ENCODE assay signal across 26 cellular contexts in genomic region chr1:245126530-245126929, GRCh38. TPM values are rescaled to one million over a fixed set of nuclear protein-coding genes. Genes with fewer than 3 reads are reported as not detected.
A peak's percentile ranks its signal among the peaks of the same experiment; 100 is the strongest.
DNase-seq lines count a peak whose midpoint lies in the region; ATAC-seq, FAIRE-seq and TF ChIP-seq lines count a peak whose summit lies in the region.
"Had no signal": no experiment of that assay in that cellular context is flagged by ENCODE, and none has a peak within 500 bp of the region (broad histone marks: within the 10 kb centered on the region; RNA-seq: fewer than 3 reads in every experiment).

No MANE protein-coding gene starts in this region.

- in situ Hi-C loops in K562 (cut with MboI): no loop called here

- TF ChIP-seq POLR2A in K562 (conservative IDR thresholded peaks at IDR 0.05): no peak

- H3K27ac ChIP-seq in K562 (ENCODE audit: extremely low read depth, low read depth, low read length) (no peak overlapping the region), osteoblast (ENCODE audit: low read depth, low read length) (no peak overlapping the region)
- H3K27ac ChIP-seq: A549; BLaER1 treated with 17β-estradiol and CSF1 and Interleukin-3, amounts not matched to agents 10 nM and 100 nM had no signal

- BruUV-seq in K562 (replicated peaks; lab: Mats Ljungman, UMichigan): no TSS peak

- POLR2A ChIA-PET in K562 (lab: Yijun Ruan, JAX): no interaction called here

- H2AFZ ChIP-seq in K562 (ENCODE audit: low read depth, low read length): no peak overlapping the region
- H2AFZ ChIP-seq in osteoblast (ENCODE audit: low read length): no peak overlapping the region
- H2AFZ ChIP-seq: GM23338 had no signal

- no peaks in the 10 kb centered on the region; the same call in 1 of the 2 replicates for H4K20me1 ChIP-seq in K562 (replicated peaks; ENCODE audit: control insufficient read depth, insufficient read depth, low read length)
- H4K20me1 ChIP-seq in osteoblast (ENCODE audit: insufficient read depth, low read length): no peaks in the 10 kb centered on the region
- H4K20me1 ChIP-seq: BLaER1 treated with 17β-estradiol and CSF1 and Interleukin-3, amounts not matched to agents 10 nM and 100 nM had no signal

- H3K4me2 ChIP-seq in K562 (ENCODE audit: insufficient read depth, low read length): no peak overlapping the region
- H3K4me2 ChIP-seq in osteoblast (ENCODE audit: insufficient read depth, low read length): no peak overlapping the region
- H3K4me2 ChIP-seq: A549; BLaER1 treated with 17β-estradiol and CSF1 and Interleukin-3, amounts not matched to agents 10 nM and 100 nM; GM23338 had no signal

- WGBS in K562 (ENCODE audit: insufficient coverage, low coverage, missing lambda C conversion rate): 6% methylated on average over 5 of the region's 5 CpGs

- peak; percentile 6 for DNase-seq in HCEC 1CT
- DNase-seq in RKO (ENCODE audit: low spot score): peak; percentile 56
- DNase-seq in K562 (ENCODE audit: extremely low read depth in 1 of 4, low spot score in 3 of 4): no peak
- peak; percentile 57 for DNase-seq in osteoblast (ENCODE audit: insufficient read length, low spot score, missing footprints)
- no peak for DNase-seq in activated naive CD4-positive, alpha-beta T cell treated with anti-CD3 and anti-CD28 coated beads, Interleukin-2, amount 50 U/mL, for 72 hours (ENCODE audit: low spot score in 2 of 2)
- DNase-seq in glomerular visceral epithelial cell (ENCODE audit: extremely low spot score): no peak
- DNase-seq: 8988T; ACHN; AML-193; BE2C; Calu3; CD4-positive, alpha-beta T cell; COR-L47; DMS153; DMS79; GDM1; H9 had no signal

- H3K36me3 Mint-ChIP-seq in activated naive CD4-positive, alpha-beta T cell treated with anti-CD3 and anti-CD28 coated beads, Interleukin-2, amount 50 U/mL, for 72 hours: no peaks in the 10 kb centered on the region

- no peak for TF ChIP-seq CTCF in K562 (IDR thresholded peaks at IDR 0.05 in 2 of 3, conservative IDR thresholded peaks at IDR 0.05 in 1 of 3; ENCODE audit: insufficient read depth in 2 of 3, low read depth in 1 of 3, low read length in 3 of 3)
- no peak for TF ChIP-seq CTCF in osteoblast (IDR thresholded peaks at IDR 0.05; ENCODE audit: extremely low read depth, low read depth, low read length)

- intact Hi-C loops in K562 (cut with micrococcal nuclease): no loop called here

- TF ChIP-seq RAD21 in K562 (CRISPR knock-in tag; conservative IDR thresholded peaks at IDR 0.05 in 1 of 2, IDR thresholded peaks at IDR 0.05 in 1 of 2): no peak

- no peaks in the 10 kb centered on the region for H3K9me1 ChIP-seq in K562 (ENCODE audit: control insufficient read depth, insufficient read depth, low read length)

- H3K9ac ChIP-seq in K562 (ENCODE audit: insufficient read depth in 1 of 2, low read depth in 2 of 2, low read length in 2 of 2): no peak overlapping the region
- H3K9ac ChIP-seq: BLaER1 treated with 17β-estradiol and CSF1 and Interleukin-3, amounts not matched to agents 10 nM and 100 nM had no signal

- peaks cover 36 to 73% of the 10 kb centered on the region in 2 experiments for H3K27me3 ChIP-seq in K562 (ENCODE audit: control insufficient read depth in 2 of 2, insufficient read depth in 2 of 2, low read length in 2 of 2)
- no peaks in the 10 kb centered on the region for H3K27me3 ChIP-seq in osteoblast (ENCODE audit: insufficient read depth, low read length)
- H3K27me3 ChIP-seq: BE2C; BLaER1 treated with 17β-estradiol and CSF1 and Interleukin-3, amounts not matched to agents 10 nM and 100 nM had no signal

- H3K79me2 ChIP-seq in K562 (ENCODE audit: control insufficient read depth, insufficient read depth, low read length) (no peaks in the 10 kb centered on the region), osteoblast (ENCODE audit: insufficient read depth, low read length) (no peaks in the 10 kb centered on the region)

- no peak overlapping the region for H3K4me3 ChIP-seq in K562
- no peak overlapping the region for H3K4me3 ChIP-seq in osteoblast (ENCODE audit: insufficient read depth, low read length)
- H3K4me3 ChIP-seq: A549; BLaER1 treated with 17β-estradiol and CSF1 and Interleukin-3, amounts not matched to agents 10 nM and 100 nM; GM12878; GM23338 had no signal

- H3K27ac Mint-ChIP-seq in activated naive CD4-positive, alpha-beta T cell treated with anti-CD3 and anti-CD28 coated beads, Interleukin-2, amount 50 U/mL, for 72 hours: no peak overlapping the region
- H3K27ac Mint-ChIP-seq: CD14-positive monocyte; CD4-positive, alpha-beta T cell; GM23338; H9; HFFc6 had no signal

- no peak for FAIRE-seq in K562 (lab: Jason Lieb, UNC)
- FAIRE-seq: A549, GM12878, GM19239 had no signal

- ATAC-seq in K562 (peak; percentile 24), HG02884 (IDR thresholded peaks at IDR 0.05; ENCODE audit: unreplicated experiment) (no peak), GM19452 (IDR thresholded peaks at IDR 0.05; ENCODE audit: unreplicated experiment) (no peak)
- ATAC-seq in activated naive CD4-positive, alpha-beta T cell treated with anti-CD3 and anti-CD28 coated beads, Interleukin-2, amount 50 U/mL, for 72 hours: no peak
- ATAC-seq: A549, GM12878, GM23338 had no signal

- no peaks in the 10 kb centered on the region for H3K9me3 ChIP-seq in K562 (replicated peaks; ENCODE audit: control insufficient read depth, insufficient read depth, low read depth, low read length)
- H3K9me3 ChIP-seq in osteoblast (ENCODE audit: low read depth, low read length): no peaks in the 10 kb centered on the region
- H3K9me3 ChIP-seq: A549, BE2C had no signal

- H3K9me3 Mint-ChIP-seq in activated naive CD4-positive, alpha-beta T cell treated with anti-CD3 and anti-CD28 coated beads, Interleukin-2, amount 50 U/mL, for 72 hours: no peaks in the 10 kb centered on the region
- H3K9me3 Mint-ChIP-seq: CD14-positive monocyte; CD4-positive, alpha-beta T cell; GM23338; H9; HFFc6 had no signal

- TF ChIP-seq EP300 in K562 (IDR thresholded peaks at IDR 0.05; ENCODE audit: low read length): no peak

- H3K36me3 ChIP-seq in K562 (ENCODE audit: control insufficient read depth, insufficient read depth, low read length): no peaks in the 10 kb centered on the region
- no peaks in the 10 kb centered on the region for H3K36me3 ChIP-seq in osteoblast (ENCODE audit: insufficient read depth, low read length)
- H3K36me3 ChIP-seq: BE2C had no signal

- CTCF ChIA-PET in K562 (lab: Yijun Ruan, JAX; ENCODE audit: low intra/inter-chr PET ratio): no interaction called here

- H3K4me1 ChIP-seq in K562 (replicated peaks in 1 of 2; ENCODE audit: control insufficient read depth in 2 of 2, insufficient read depth in 2 of 2, low read length in 2 of 2) (no peaks in the 10 kb centered on the region; a peak in 1 of 5 replicates), osteoblast (ENCODE audit: insufficient read depth, low read length) (peaks cover 4% of the 10 kb centered on the region)
- H3K4me1 ChIP-seq: A549 had no signal

TF ChIP-seq in K562, 482 proteins besides CTCF, POLR2A, EP300 and RAD21 (continues in another document):
- no peak for TF ChIP-seq MAZ (CRISPR knock-in tag; conservative IDR thresholded peaks at IDR 0.05 in 1 of 2, IDR thresholded peaks at IDR 0.05 in 1 of 2)
- 0 out of 2 replicates have a peak, but pooled peaks have one; percentile 24 for TF ChIP-seq CXXC5 (CRISPR knock-in tag; IDR thresholded peaks at IDR 0.05)
- TF ChIP-seq MLLT1 (IDR thresholded peaks at IDR 0.05): no peak
- TF ChIP-seq ARNT (IDR thresholded peaks at IDR 0.05): no peak
- no peak for TF ChIP-seq TFAP4 (CRISPR knock-in tag; IDR thresholded peaks at IDR 0.05; ENCODE audit: borderline replicate concordance)
- TF ChIP-seq ZNF12 (CRISPR knock-in tag; IDR thresholded peaks at IDR 0.05): no peak
- no peak for TF ChIP-seq SIN3B (IDR thresholded peaks at IDR 0.05; ENCODE audit: low read depth)
- no peak for TF ChIP-seq ZKSCAN8 (CRISPR knock-in tag; IDR thresholded peaks at IDR 0.05)

RNA-seq across cellular contexts. Expression of gene KIF26B, which starts 28.3 kb away (rescaled TPM):
- total RNA-seq in K562 (2011; cell fraction: chromatin; rRNA removed; ENCODE audit: low replicate concordance): not detected in 2 replicates
- total RNA-seq in K562 (2011; cell fraction: nucleolus; rRNA removed): not detected in 2 replicates
- not detected in 2 replicates for total RNA-seq in K562 (2011; cell fraction: nucleoplasm; rRNA removed)
- total RNA-seq in K562 (2014; rRNA removed) (not detected in 2 replicates), K562 (2014; rRNA removed; fragmentation: Illumina TruSeq; extraction: Trizol) (not detected in 2 replicates), K562 (2015; rRNA removed; fragmentation: Illumina TruSeq; extraction: Trizol) (not detected in 2 replicates), K562 (2021) (0.02 and 0.07 TPM in 2 replicates), osteoblast (22.1 and 28.6 TPM in 2 replicates)
- polyA plus RNA-seq in K562 (2011; rRNA removed) (not detected in 2 replicates), K562 (2014; fragmentation: Illumina TruSeq; extraction: Trizol) (not detected in 2 replicates), K562 (2014; fragmentation: Nextera tagmentation; extraction: Ambion mirVana) (under 1 TPM; 0.03 to 0.08 TPM), K562 (2014; rRNA removed) (not detected in 2 replicates)
- polyA plus RNA-seq in K562 (2011; cell fraction: cytosol; rRNA removed): under 0.01 TPM in 1 of 2 replicates, not detected in the other
- 0.01 and 0.03 TPM in 2 replicates for polyA plus RNA-seq in K562 (2011; cell fraction: nucleus; rRNA removed)
- 0.18 and 0.36 TPM in 2 replicates for polyA plus RNA-seq in K562 (2012)
- not detected in 2 replicates for polyA minus RNA-seq in K562 (2011; rRNA and poly(A)+ RNA removed)
- not detected in 2 replicates for polyA minus RNA-seq in K562 (2011; cell fraction: cytosol; rRNA and poly(A)+ RNA removed)
- 0.13 TPM in 1 of 2 replicates, not detected in the other for polyA minus RNA-seq in K562 (2011; cell fraction: nucleus; rRNA and poly(A)+ RNA removed)
- under 1 TPM; 0.16 to 0.25 TPM for total RNA-seq in activated naive CD4-positive, alpha-beta T cell treated with anti-CD3 and anti-CD28 coated beads, Interleukin-2, amount 50 U/mL, for 72 hours

Comparison
In these comparisons a context has a peak if more than half of its experiments do, and no peak if none do; other contexts are left out.
1. DNase-seq: peak in HCEC 1CT (single experiment), RKO (single experiment) and osteoblast (single experiment); none in K562 (0 of 4), activated naive CD4-positive, alpha-beta T cell treated with anti-CD3 and anti-CD28 coated beads, Interleukin-2, amount 50 U/mL, for 72 hours (0 of 2) and glomerular visceral epithelial cell (single experiment).
2. RNA of gene KIF26B, which starts 28.3 kb away (total RNA-seq): 22.1 to 28.6 TPM in osteoblast; 0.16 to 0.25 TPM in activated naive CD4-positive, alpha-beta T cell treated with anti-CD3 and anti-CD28 coated beads, Interleukin-2, amount 50 U/mL, for 72 hours and 0.02 to 0.07 TPM in K562; every median in the first group is over 10 times any median in the second.